11 cellular contexts compared by ENCODE assay signal in genomic region chr1:93804412-93804811, GRCh38.
A peak's percentile ranks its signal among the peaks of the same experiment; 100 is the strongest.
DNase-seq lines count a peak whose midpoint lies in the region; ATAC-seq and TF ChIP-seq lines count a peak whose summit lies in the region.
"Had no signal": no experiment of that assay in that cellular context is flagged by ENCODE, and none has a peak within 500 bp of the region (broad histone marks: within the 10 kb centered on the region; RNA-seq: fewer than 3 reads in every experiment).

No MANE protein-coding gene starts in this region.

- no peaks in the 10 kb centered on the region for H3K36me3 ChIP-seq in lung (ENCODE audit: control insufficient read depth in 2 of 2, insufficient read depth in 2 of 2, low read length in 2 of 2)

- no peaks in the 10 kb centered on the region for H3K9me3 ChIP-seq in lung (ENCODE audit: control insufficient read depth in 2 of 2, insufficient read depth in 1 of 2, low read length in 1 of 2)

- H3K27me3 Mint-ChIP-seq in activated T-cell treated with anti-CD3 and anti-CD28 coated beads, Interleukin-2, amount 50 U/mL, for 4 hours (ENCODE audit: low read depth), result peaks cover 5% of the 10 kb centered on the region
- H3K27me3 Mint-ChIP-seq: dendritic cell treated with granulocyte-macrophage colony-stimulating factor and Interleukin-4, amounts not matched to agents 40 ng/mL and 50 ng/mL, for 4 days had no signal

- TF ChIP-seq CTCF in AG04449 (IDR thresholded peaks at IDR 0.05; ENCODE audit: insufficient read depth, low read length, missing control alignments), result no peak
- no peak for TF ChIP-seq CTCF in lung (IDR thresholded peaks at IDR 0.05; ENCODE audit: control extremely low read depth, extremely low read depth)

- H3K4me3 ChIP-seq in AG04449 (ENCODE audit: low read depth, low read length) (peak overlapping the region; percentile 32), lung (no peak overlapping the region)

- ATAC-seq in lung (ENCODE audit: insufficient read depth, low FRiP score) (peak; percentile 80), HG02571 (IDR thresholded peaks at IDR 0.05; ENCODE audit: unreplicated experiment) (no peak)
- no peak for ATAC-seq in activated T-cell treated with anti-CD3 and anti-CD28 coated beads, Interleukin-2, amount 50 U/mL, for 4 hours

- POLR2A ChIA-PET in AG04449 (lab: Yijun Ruan, JAX), result interaction anchor here (0.7 to 1.0 kb wide), 3 partner anchors 9 to 172 kb away, joined by 3 read pairs; no protein-coding TSS in a partner anchor

- DNase-seq in AG04449 (ENCODE audit: low read depth, low spot score) (no peak), dermis microvascular lymphatic vessel endothelial cell (ENCODE audit: low read depth in 2 of 2) (peak; percentile 86 to 98), lung (ENCODE audit: low spot score) (no peak), NCI-H510A (lab: John Stamatoyannopoulos, UW) (no peak), NCI-H2171 (lab: John Stamatoyannopoulos, UW) (no peak)
- no peak for DNase-seq in activated T-cell treated with anti-CD3 and anti-CD28 coated beads, Interleukin-2, amount 50 U/mL, for 4 hours
- DNase-seq: CD4-positive, CD25-positive, alpha-beta regulatory T cell; NCI-H82 had no signal

- 56 to 75% methylated on average over 3 of the region's 3 CpGs for WGBS in lung, 2 donors

- CTCF ChIA-PET in AG04449 (lab: Yijun Ruan, JAX), result interaction anchor here (0.7 to 2.6 kb wide), 3 partner anchors 10 to 175 kb away, joined by 4 to 19 read pairs (median 5); no protein-coding TSS in a partner anchor

- H3K9me3 Mint-ChIP-seq in activated T-cell treated with anti-CD3 and anti-CD28 coated beads, Interleukin-2, amount 50 U/mL, for 4 hours, result peaks cover 7% of the 10 kb centered on the region

- no peak overlapping the region for H3K4me3 Mint-ChIP-seq in activated T-cell treated with anti-CD3 and anti-CD28 coated beads, Interleukin-2, amount 50 U/mL, for 4 hours
- H3K4me3 Mint-ChIP-seq: CD4-positive, CD25-positive, alpha-beta regulatory T cell; dendritic cell treated with granulocyte-macrophage colony-stimulating factor and Interleukin-4, amounts not matched to agents 40 ng/mL and 50 ng/mL, for 4 days had no signal

- H3K27me3 ChIP-seq in lung (ENCODE audit: control insufficient read depth, insufficient read depth), result no peaks in the 10 kb centered on the region

- no peaks in the 10 kb centered on the region for H3K4me1 Mint-ChIP-seq in activated T-cell treated with anti-CD3 and anti-CD28 coated beads, Interleukin-2, amount 50 U/mL, for 4 hours (ENCODE audit: low read depth)
- H3K4me1 Mint-ChIP-seq: CD4-positive, CD25-positive, alpha-beta regulatory T cell had no signal

- H3K27ac ChIP-seq in lung (ENCODE audit: low read depth in 1 of 2, low read length in 1 of 2), result peak overlapping the region in 1 of 2 donors; percentile 16

- peaks cover 2 to 5% of the 10 kb centered on the region in 2 donors for H3K4me1 ChIP-seq in lung (ENCODE audit: control insufficient read depth in 2 of 2, insufficient read depth in 2 of 2, low read length in 2 of 2)

- H3K36me3 Mint-ChIP-seq in activated T-cell treated with anti-CD3 and anti-CD28 coated beads, Interleukin-2, amount 50 U/mL, for 4 hours (ENCODE audit: insufficient read depth), result peaks cover 3% of the 10 kb centered on the region
- H3K36me3 Mint-ChIP-seq: CD4-positive, CD25-positive, alpha-beta regulatory T cell had no signal

TF ChIP-seq in PFSK-1, 5 proteins besides CTCF, POLR2A, EP300 and RAD21:
- TF ChIP-seq SIN3A (IDR thresholded peaks at IDR 0.05; ENCODE audit: borderline replicate concordance, insufficient read depth, low read length) (peak; percentile 65; the same call in 1 of the 2 replicates), POLR2AphosphoS5 (IDR thresholded peaks at IDR 0.05; ENCODE audit: low read depth, low read length) (no peak), REST (IDR thresholded peaks at IDR 0.05; ENCODE audit: insufficient read depth in 1 of 2, low read depth in 2 of 2, low read length in 2 of 2) (peak in 1 of 2 experiments; percentile 69; a peak in 1 of 4 replicates)

Comparison
In these comparisons a context has a peak if more than half of its experiments do, and no peak if none do; other contexts are left out.
1. DNase-seq: peak in dermis microvascular lymphatic vessel endothelial cell (2 of 2); none in AG04449 (single experiment), lung (single experiment), NCI-H510A (single experiment), NCI-H2171 (single experiment) and activated T-cell treated with anti-CD3 and anti-CD28 coated beads, Interleukin-2, amount 50 U/mL, for 4 hours (single experiment).